Comparison of ENCODE assay signal across 31 cellular contexts in the genomic region with DNA sequence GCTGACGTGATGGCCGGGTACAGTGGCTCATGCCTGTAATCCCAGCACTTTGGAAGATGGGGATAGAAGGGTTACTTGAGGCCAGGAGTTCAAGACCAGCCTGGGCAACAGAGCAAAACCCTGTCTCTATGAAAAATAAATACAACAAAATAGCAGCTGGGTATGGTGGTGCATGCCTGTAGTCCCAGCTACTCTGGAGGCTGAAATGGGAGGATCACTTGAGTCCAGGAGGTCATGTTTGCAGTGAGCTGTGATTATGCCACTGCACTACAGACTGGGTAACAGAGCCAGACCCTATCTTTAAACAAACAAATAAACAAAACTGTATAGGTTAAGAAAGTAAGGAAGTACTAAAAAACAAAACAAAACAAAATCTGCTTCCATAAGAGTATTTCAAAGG.
"Had no signal": no experiment of that assay in that cellular context is flagged by ENCODE, and none has a peak within 500 bp of the region (broad histone marks: within the 10 kb centered on the region; RNA-seq: fewer than 3 reads in every experiment).

No MANE protein-coding gene starts in this region.

- H3K4me3 ChIP-seq: MG63 had no signal

- H3K27me3 ChIP-seq: MG63 had no signal

- DNase-seq: Karpas-422, Kasumi-1, MG63, MM.1S, MV-4-11, NCI-H1048, NCI-H1092, NCI-H1092 treated with DMSO at 0.1 percent for 48 hours, NCI-H1105, NCI-H1105 treated with DMSO at 0.1 percent for 48 hours, NCI-H1417, NCI-H1417 treated with DMSO at 0.1 percent for 48 hours, NCI-H1436, NCI-H1436 treated with DMSO at 0.1 percent for 48 hours, NCI-H146, NCI-H187, NCI-H187 treated with DMSO at 0.1 percent for 48 hours, NCI-H1930, NCI-H2029, NCI-H2029 treated with DMSO at 0.1 percent for 48 hours, NCI-H2081, NCI-H2081 treated with DMSO at 0.1 percent for 48 hours, NCI-H2107, NCI-H2227 treated with DMSO at 0.1 percent for 48 hours, NCI-H226, NCI-H345, NCI-H510A, NCI-H510A treated with DMSO at 0.1 percent for 48 hours, NCI-H524, NCI-H524 treated with DMSO at 0.1 percent for 48 hours, NCI-H526 had no signal

- H3K36me3 ChIP-seq: MG63 had no signal
